ENCODE assay signal across 13 cellular contexts in the genomic region with DNA sequence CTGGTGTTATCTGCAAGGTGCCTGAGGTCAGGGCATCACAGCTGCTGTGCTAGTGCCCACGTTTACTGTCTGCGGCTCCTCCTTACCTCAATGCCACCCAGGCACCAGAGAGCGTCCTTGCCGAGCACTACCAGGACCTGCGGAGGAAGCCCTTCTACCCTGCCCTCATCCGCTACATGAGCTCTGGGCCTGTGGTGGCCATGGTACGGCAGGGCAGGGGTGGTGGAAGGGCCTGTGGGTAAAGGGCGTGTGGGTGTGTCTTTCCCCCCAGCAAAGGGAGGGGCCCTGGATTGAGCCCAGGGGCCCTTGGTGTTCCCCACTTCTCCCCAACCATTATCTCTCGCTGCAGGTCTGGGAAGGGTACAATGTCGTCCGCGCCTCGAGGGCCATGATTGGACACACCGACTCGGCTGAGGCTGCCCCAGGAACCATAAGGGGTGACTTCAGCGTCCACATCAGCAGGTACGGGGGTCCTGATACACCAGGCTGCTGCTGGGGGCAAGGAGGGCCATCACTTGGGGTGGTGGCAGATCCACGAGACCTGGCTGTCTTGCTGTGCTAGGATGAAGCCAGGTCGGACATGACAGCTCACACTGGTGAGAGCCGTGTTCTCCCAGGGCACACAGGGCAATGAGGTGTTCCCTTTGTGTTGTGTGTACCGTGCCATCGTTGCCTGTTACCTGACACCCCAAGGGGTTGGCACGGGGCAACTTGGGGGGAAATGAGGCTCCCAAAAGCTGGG. TPM values are rescaled to one million over a fixed set of nuclear protein-coding genes. Genes with fewer than 3 reads are reported as not detected.
DNase-seq lines count a peak whose midpoint lies in the region; ATAC-seq and TF ChIP-seq lines count a peak whose summit lies in the region.
"Had no signal": no experiment of that assay in that cellular context is flagged by ENCODE, and none has a peak within 500 bp of the region (broad histone marks: within the 10 kb centered on the region; RNA-seq: fewer than 3 reads in every experiment).

No MANE protein-coding gene starts in this region.

- H4K20me1 ChIP-seq in OCI-LY3 (ENCODE audit: insufficient read depth, low read length) (peaks cover 4% of the 10 kb centered on the region; the same call in 1 of the 2 replicates), GM23248 (ENCODE audit: insufficient read depth) (no peaks in the 10 kb centered on the region)

- DNase-seq in activated T-cell treated with anti-CD3 and anti-CD28 coated beads, Interleukin-2, amount 50 U/mL, for 24 hours, result no peak
- no peak for DNase-seq in activated T-cell treated with anti-CD3 and anti-CD28 coated beads for 4 hours
- DNase-seq in sigmoid colon, result no peak
- DNase-seq in GM23248, result no peak
- DNase-seq: colonic mucosa; NCI-H345; PC-3; stimulated activated CD4-positive, alpha-beta T cell treated with anti-CD3 and anti-CD28 coated beads, Interleukin-1b, Interleukin-23, amount 100 ng/mL, for 48 hours had no signal

- 82 to 87% methylated on average over 23 of the region's 23 CpGs for WGBS in sigmoid colon, 2 donors
- 94 to 97% methylated on average over 22 to 23 of the region's 23 CpGs for WGBS in GM23248 (ENCODE audit: low coverage in 1 of 2, low lambda C conversion rate in 2 of 2, missing lambda C conversion rate in 2 of 2), 2 experiments

- H3F3A ChIP-seq in GM23248 (ENCODE audit: insufficient read depth), result peaks cover 14% of the 10 kb centered on the region

- peaks cover 13% of the 10 kb centered on the region for H3K36me3 Mint-ChIP-seq in activated T-cell treated with anti-CD3 and anti-CD28 coated beads, Interleukin-2, amount 50 U/mL, for 24 hours (ENCODE audit: low read depth)
- H3K36me3 Mint-ChIP-seq in dendritic cell treated with granulocyte-macrophage colony-stimulating factor and Interleukin-4, amounts not matched to agents 40 ng/mL and 50 ng/mL, for 4 days (ENCODE audit: low read depth), result peaks cover 30% of the 10 kb centered on the region

- H3K4me2 ChIP-seq in OCI-LY3 (ENCODE audit: low read length), result peak overlapping the region; percentile 95; the same call in 1 of the 2 replicates
- H3K4me2 ChIP-seq in GM23248 (ENCODE audit: unreplicated experiment), result no peak overlapping the region

- no peaks in the 10 kb centered on the region for H3K27me3 ChIP-seq in OCI-LY3 (ENCODE audit: low read depth, low read length)
- H3K27me3 ChIP-seq in sigmoid colon, result no peaks in the 10 kb centered on the region
- no peaks in the 10 kb centered on the region for H3K27me3 ChIP-seq in GM23248 (replicated peaks; ENCODE audit: insufficient read depth)
- H3K27me3 ChIP-seq: colonic mucosa, uterus had no signal

- in situ Hi-C loops in GM23248 (cut with MboI), result no loop called here

- TF ChIP-seq CTCF in OCI-LY3 (IDR thresholded peaks at IDR 0.05; ENCODE audit: low read depth, low read length) (no peak), sigmoid colon (IDR thresholded peaks at IDR 0.05) (no peak)

- H3K9me3 ChIP-seq in OCI-LY3 (ENCODE audit: insufficient read depth, low read length) (no peaks in the 10 kb centered on the region), sigmoid colon (no peaks in the 10 kb centered on the region), GM23248 (ENCODE audit: low read depth) (no peaks in the 10 kb centered on the region)
- H3K9me3 ChIP-seq: colonic mucosa, uterus had no signal

- no peak for TF ChIP-seq POLR2A in sigmoid colon (IDR thresholded peaks at IDR 0.05)

- H3K27ac Mint-ChIP-seq in activated T-cell treated with anti-CD3 and anti-CD28 coated beads, Interleukin-2, amount 50 U/mL, for 24 hours, result peak overlapping the region; percentile 33
- peak overlapping the region; percentile 98 for H3K27ac Mint-ChIP-seq in dendritic cell treated with granulocyte-macrophage colony-stimulating factor and Interleukin-4, amounts not matched to agents 40 ng/mL and 50 ng/mL, for 4 days

- H3K27ac ChIP-seq in OCI-LY3 (ENCODE audit: low read length) (peak overlapping the region; percentile 80; the same call in 1 of the 2 replicates), sigmoid colon (peak overlapping the region in 3 of 4 donors; percentile 96 to 98 (median 98)), GM23248 (no peak overlapping the region)
- H3K27ac ChIP-seq: colonic mucosa had no signal

- no peaks in the 10 kb centered on the region for H3K9me2 ChIP-seq in GM23248 (ENCODE audit: insufficient read depth)

- H3K79me2 ChIP-seq in OCI-LY3 (ENCODE audit: low read length), result peaks cover 27% of the 10 kb centered on the region
- H3K79me2 ChIP-seq in GM23248 (ENCODE audit: insufficient read depth), result peaks cover 30% of the 10 kb centered on the region

- H3K4me3 Mint-ChIP-seq in activated T-cell treated with anti-CD3 and anti-CD28 coated beads, Interleukin-2, amount 50 U/mL, for 24 hours, result peak overlapping the region; percentile 8
- peak overlapping the region; percentile 93 for H3K4me3 Mint-ChIP-seq in dendritic cell treated with granulocyte-macrophage colony-stimulating factor and Interleukin-4, amounts not matched to agents 40 ng/mL and 50 ng/mL, for 4 days

- no peak overlapping the region for H3K4me3 ChIP-seq in OCI-LY3 (ENCODE audit: low read length)
- H3K4me3 ChIP-seq in sigmoid colon, result no peak overlapping the region
- H3K4me3 ChIP-seq in GM23248, result no peak overlapping the region
- H3K4me3 ChIP-seq: uterus had no signal

- peaks cover 10% of the 10 kb centered on the region for H3K27me3 Mint-ChIP-seq in activated T-cell treated with anti-CD3 and anti-CD28 coated beads, Interleukin-2, amount 50 U/mL, for 24 hours
- H3K27me3 Mint-ChIP-seq in dendritic cell treated with granulocyte-macrophage colony-stimulating factor and Interleukin-4, amounts not matched to agents 40 ng/mL and 50 ng/mL, for 4 days, result no peaks in the 10 kb centered on the region

- H3K4me1 ChIP-seq in OCI-LY3 (ENCODE audit: low read length), result peaks cover 37% of the 10 kb centered on the region
- H3K4me1 ChIP-seq in sigmoid colon, result peaks cover 0 to 51% (median 40%) of the 10 kb centered on the region in 4 donors
- peaks cover 9% of the 10 kb centered on the region; the same call in 1 of the 2 replicates for H3K4me1 ChIP-seq in GM23248 (ENCODE audit: insufficient read depth)

- intact Hi-C loops in dendritic cell treated with granulocyte-macrophage colony-stimulating factor and Interleukin-4, amounts not matched to agents 40 ng/mL and 50 ng/mL, for 4 days (cut with micrococcal nuclease), result no loop called here
- intact Hi-C loops in sigmoid colon (cut with DNase I), result loop anchor here (2.0 kb wide), 2 partner anchors 17 to 47 kb away; a partner anchor contains a TSS

- H3K36me3 ChIP-seq in OCI-LY3 (replicated peaks; ENCODE audit: low read depth, low read length) (peaks cover 6% of the 10 kb centered on the region), sigmoid colon (peaks cover 0 to 10% (median 0%) of the 10 kb centered on the region in 4 donors), GM23248 (ENCODE audit: low read depth) (no peaks in the 10 kb centered on the region)
- H3K36me3 ChIP-seq: colonic mucosa, uterus had no signal

- no peak for TF ChIP-seq EP300 in sigmoid colon (IDR thresholded peaks at IDR 0.05)

- H3K9ac ChIP-seq in OCI-LY3 (ENCODE audit: low read length) (no peak overlapping the region), GM23248 (no peak overlapping the region)

- ATAC-seq in HG02678 (IDR thresholded peaks at IDR 0.05; ENCODE audit: unreplicated experiment) (no peak), HG03280 (IDR thresholded peaks at IDR 0.05; ENCODE audit: unreplicated experiment) (no peak)
- ATAC-seq: PC-3 had no signal

- peaks cover 25% of the 10 kb centered on the region for H3K4me1 Mint-ChIP-seq in activated T-cell treated with anti-CD3 and anti-CD28 coated beads, Interleukin-2, amount 50 U/mL, for 24 hours (ENCODE audit: low read depth)
- peaks cover 40% of the 10 kb centered on the region for H3K4me1 Mint-ChIP-seq in dendritic cell treated with granulocyte-macrophage colony-stimulating factor and Interleukin-4, amounts not matched to agents 40 ng/mL and 50 ng/mL, for 4 days (ENCODE audit: low read depth)

- H3K9me3 Mint-ChIP-seq in activated T-cell treated with anti-CD3 and anti-CD28 coated beads, Interleukin-2, amount 50 U/mL, for 24 hours, result no peaks in the 10 kb centered on the region
- H3K9me3 Mint-ChIP-seq in dendritic cell treated with granulocyte-macrophage colony-stimulating factor and Interleukin-4, amounts not matched to agents 40 ng/mL and 50 ng/mL, for 4 days, result no peaks in the 10 kb centered on the region

- H2AFZ ChIP-seq in OCI-LY3 (ENCODE audit: low read depth, low read length) (no peak overlapping the region), GM23248 (no peak overlapping the region)

RNA-seq across cellular contexts. Expression of a gene that starts 2.2 kb away (rescaled TPM):
- 10 to 100 TPM; 15.0 to 21.6 (median 16.4) TPM for total RNA-seq in sigmoid colon
- polyA plus RNA-seq in sigmoid colon (10 to 100 TPM; 30.6 to 39.1 (median 31.9) TPM), GM23248 (2016; fragmentation: Nextera tagmentation; extraction: Ambion mirVana) (25.2 and 26.1 TPM in 2 replicates)
- total RNA-seq in GM23248 (2014; rRNA removed; shearing (Covaris generic)), result 7.8 and 8.9 TPM in 2 replicates

RNA-seq across cellular contexts. Expression of a gene that starts 2.5 kb away (rescaled TPM):
- total RNA-seq in sigmoid colon, result 100 to 1,000 TPM; 138 to 281 (median 191) TPM
- polyA plus RNA-seq in sigmoid colon, result 10 to 100 TPM; 39.6 to 55.3 (median 46.7) TPM
- total RNA-seq in GM23248 (2014; rRNA removed; shearing (Covaris generic)), result 128 and 175 TPM in 2 replicates
- 283 and 293 TPM in 2 replicates for polyA plus RNA-seq in GM23248 (2016; fragmentation: Nextera tagmentation; extraction: Ambion mirVana)

RNA-seq across cellular contexts. Expression of a gene that starts 17.7 kb away (rescaled TPM):
- total RNA-seq in sigmoid colon, result 10 to 100 TPM; 20.7 to 26.6 (median 22.7) TPM
- polyA plus RNA-seq in sigmoid colon, result 100 to 1,000 TPM in 1 of 3 donors, 10 to 100 TPM in 2; 61.9 to 109 (median 70.3) TPM
- 78.4 and 98.6 TPM in 2 replicates for total RNA-seq in GM23248 (2014; rRNA removed; shearing (Covaris generic))
- 16.4 and 20.6 TPM in 2 replicates for polyA plus RNA-seq in GM23248 (2016; fragmentation: Nextera tagmentation; extraction: Ambion mirVana)

RNA-seq across cellular contexts. Expression of a gene that starts 26.0 kb away (rescaled TPM):
- 10 to 100 TPM; 20.0 to 44.9 (median 28.9) TPM for total RNA-seq in sigmoid colon
- polyA plus RNA-seq in sigmoid colon, result 10 to 100 TPM; 10.6 to 24.1 (median 13.2) TPM
- total RNA-seq in GM23248 (2014; rRNA removed; shearing (Covaris generic)), result 27.8 and 33.5 TPM in 2 replicates
- polyA plus RNA-seq in GM23248 (2016; fragmentation: Nextera tagmentation; extraction: Ambion mirVana), result 0.46 and 1.2 TPM in 2 replicates

RNA-seq across cellular contexts. Expression of a gene that starts 29.1 kb away (rescaled TPM):
- total RNA-seq in sigmoid colon, result 10 to 100 TPM; 49.6 to 77.4 (median 62.0) TPM
- 10 to 100 TPM; 74.5 to 95.9 (median 78.4) TPM for polyA plus RNA-seq in sigmoid colon
- 94.1 and 103 TPM in 2 replicates for total RNA-seq in GM23248 (2014; rRNA removed; shearing (Covaris generic))
- polyA plus RNA-seq in GM23248 (2016; fragmentation: Nextera tagmentation; extraction: Ambion mirVana), result 108 and 110 TPM in 2 replicates
